ENCODE assay signal across 8 cellular contexts in genomic region chr9:123928471-123929176, GRCh38. TPM values are rescaled to one million over a fixed set of nuclear protein-coding genes. Genes with fewer than 3 reads are reported as not detected.
DNase-seq lines count a peak whose midpoint lies in the region; ATAC-seq lines count a peak whose summit lies in the region.

No MANE protein-coding gene starts in this region.

- H3K27ac ChIP-seq in BLaER1: no peak overlapping the region; the same call in 1 of the 2 replicates

- peaks cover 42% of the 10 kb centered on the region for H3K4me1 Mint-ChIP-seq in activated naive CD8-positive, alpha-beta T cell treated with anti-CD3 and anti-CD28 coated beads for 36 hours

- peaks cover 56% of the 10 kb centered on the region for H3K4me1 ChIP-seq in BLaER1

- H3K4me2 ChIP-seq in BLaER1: peak overlapping the region; percentile 96

- peak in 42 of 76 experiments; percentile 1 to 71 (median 30) for DNase-seq in HUDEP-2 (lab: John Stamatoyannopoulos, UW; ENCODE audit: unreplicated experiment in 76 of 76)
- DNase-seq in activated naive CD8-positive, alpha-beta T cell treated with anti-CD3 and anti-CD28 coated beads for 36 hours: peak; percentile 16
- DNase-seq in stimulated activated naive CD8-positive, alpha-beta T cell treated with anti-CD3 and anti-CD28 coated beads, Interleukin-15, Interleukin-2, amounts not matched to agents 100 U/mL and 50 U/mL, for 24 hours: peak; percentile 9
- no peak for DNase-seq in NCI-H446 treated with DMSO at 0.1 percent for 48 hours (lab: John Stamatoyannopoulos, UW)

- peak overlapping the region; percentile 86 for H3K9ac ChIP-seq in BLaER1

- peaks cover 22% of the 10 kb centered on the region for H3K36me3 Mint-ChIP-seq in activated naive CD8-positive, alpha-beta T cell treated with anti-CD3 and anti-CD28 coated beads for 36 hours

- H3K9me3 ChIP-seq in BLaER1: peaks cover 16% of the 10 kb centered on the region

- peak overlapping the region; percentile 90 for H3K4me3 ChIP-seq in BLaER1
- H3K4me3 ChIP-seq in iPS-11a (ENCODE audit: low read depth, low read length): peak overlapping the region; percentile 53

- peaks cover 39% of the 10 kb centered on the region for H4K20me1 ChIP-seq in BLaER1

- no peaks in the 10 kb centered on the region for H3K36me3 ChIP-seq in BLaER1

- peaks cover 3% of the 10 kb centered on the region for H3K9me3 Mint-ChIP-seq in activated naive CD8-positive, alpha-beta T cell treated with anti-CD3 and anti-CD28 coated beads for 36 hours

- peak overlapping the region; percentile 83 for H3K4me3 Mint-ChIP-seq in activated naive CD8-positive, alpha-beta T cell treated with anti-CD3 and anti-CD28 coated beads for 36 hours

- peak overlapping the region; percentile 73 for H3K27ac Mint-ChIP-seq in activated naive CD8-positive, alpha-beta T cell treated with anti-CD3 and anti-CD28 coated beads for 36 hours

- peak; percentile 23 for ATAC-seq in stimulated activated naive CD8-positive, alpha-beta T cell treated with anti-CD3 and anti-CD28 coated beads, Interleukin-15, Interleukin-2, amounts not matched to agents 100 U/mL and 50 U/mL, for 24 hours
- ATAC-seq in HG02840 (IDR thresholded peaks at IDR 0.05; ENCODE audit: low FRiP score, unreplicated experiment): no peak
- no peak for ATAC-seq in HG02571 (IDR thresholded peaks at IDR 0.05; ENCODE audit: unreplicated experiment)

- H3K27me3 Mint-ChIP-seq in activated naive CD8-positive, alpha-beta T cell treated with anti-CD3 and anti-CD28 coated beads for 36 hours: peaks cover 4% of the 10 kb centered on the region

- no peaks in the 10 kb centered on the region for H3K27me3 ChIP-seq in BLaER1

RNA-seq across cellular contexts. Expression of gene DENND1A, which starts 1.3 kb away (rescaled TPM):
- 10 to 100 TPM; 21.3 to 22.1 TPM for total RNA-seq in activated naive CD8-positive, alpha-beta T cell treated with anti-CD3 and anti-CD28 coated beads for 36 hours
